ENCODE assay signal across 10 cellular contexts in the genomic region with DNA sequence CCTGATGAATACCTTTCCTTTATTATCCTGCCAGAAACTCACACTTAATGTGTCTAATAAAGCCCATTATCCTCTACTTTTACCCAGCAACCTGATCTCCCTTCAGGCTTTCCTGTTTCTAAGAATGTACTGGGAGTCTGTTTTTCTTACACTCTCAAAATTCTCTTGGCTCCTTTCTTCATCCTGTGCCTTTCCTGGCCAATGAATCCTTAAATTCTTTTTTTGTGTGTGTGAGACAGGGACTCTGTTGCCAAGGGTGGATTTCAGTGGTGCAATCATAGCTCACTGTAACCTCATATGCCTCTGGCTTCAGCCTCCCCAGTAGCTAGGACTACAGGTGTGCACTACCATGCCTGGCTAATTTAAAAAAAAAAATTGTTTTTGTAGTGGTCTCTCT.
DNase-seq lines count a peak whose midpoint lies in the region; ATAC-seq and TF ChIP-seq lines count a peak whose summit lies in the region.
"Had no signal": no experiment of that assay in that cellular context is flagged by ENCODE, and none has a peak within 500 bp of the region (broad histone marks: within the 10 kb centered on the region; RNA-seq: fewer than 3 reads in every experiment).

No MANE protein-coding gene starts in this region.

- in situ Hi-C loops in brain microvascular endothelial cell (cut with HindIII; ENCODE audit: low pct_ligation_motif_present, low sequenced_read_pairs), result no loop called here

- peak; percentile 17 for DNase-seq in brain microvascular endothelial cell
- DNase-seq in iPS-NIHi11 (ENCODE audit: low spot score), result peak; percentile 17
- peak; percentile 34 for DNase-seq in stromal cell of bone marrow (ENCODE audit: low read depth)
- DNase-seq in SHP77 (lab: John Stamatoyannopoulos, UW), result no peak
- DNase-seq in UCSD-AML1 (lab: John Stamatoyannopoulos, UW; ENCODE audit: unreplicated experiment), result no peak
- DNase-seq in C1 segment of cervical spinal cord (lab: John Stamatoyannopoulos, UW), result no peak
- DNase-seq: activated T-cell treated with anti-CD3 and anti-CD28 coated beads, Interleukin-2, amount 50 U/mL, for 24 hours; effector CD4-positive, alpha-beta T cell had no signal

- no peak overlapping the region for H3K4me3 ChIP-seq in brain microvascular endothelial cell (ENCODE audit: low read depth, low read length)

- H3K27me3 ChIP-seq in brain microvascular endothelial cell (replicated peaks), result no peaks in the 10 kb centered on the region

- TF ChIP-seq EP300 in Ishikawa (IDR thresholded peaks at IDR 0.05; ENCODE audit: borderline replicate concordance), result no peak

- ATAC-seq in HG03457 (IDR thresholded peaks at IDR 0.05; ENCODE audit: unreplicated experiment), result no peak

- peak overlapping the region; percentile 63 for H3K27ac ChIP-seq in brain microvascular endothelial cell

- TF ChIP-seq RAD21 in Ishikawa (IDR thresholded peaks at IDR 0.05; ENCODE audit: low read depth), result no peak

- no peak for TF ChIP-seq CTCF in brain microvascular endothelial cell (IDR thresholded peaks at IDR 0.05; ENCODE audit: low read depth, low read length, missing control alignments)

- no peaks in the 10 kb centered on the region for H3K36me3 ChIP-seq in brain microvascular endothelial cell (replicated peaks)

TF ChIP-seq in Ishikawa, 13 proteins besides CTCF, POLR2A, EP300 and RAD21:
- TF ChIP-seq TAF1 (IDR thresholded peaks at IDR 0.05; ENCODE audit: low read depth) (no peak), YY1 (IDR thresholded peaks at IDR 0.05; ENCODE audit: low read depth) (no peak), NFIC (IDR thresholded peaks at IDR 0.05) (no peak), CEBPB (IDR thresholded peaks at IDR 0.05) (0 out of 2 replicates have a peak, but pooled peaks have one; percentile 6), ZBTB7A (IDR thresholded peaks at IDR 0.05; ENCODE audit: low read depth) (no peak)

Comparison
In these comparisons a context has a peak if more than half of its experiments do, and no peak if none do; other contexts are left out.
1. DNase-seq: peak in brain microvascular endothelial cell (single experiment), iPS-NIHi11 (single experiment) and stromal cell of bone marrow (single experiment); none in SHP77 (0 of 2), UCSD-AML1 (single experiment) and C1 segment of cervical spinal cord (0 of 14).